In genomic region chr1:73040811-73041210, GRCh38 we compare ENCODE assay signal across 22 cellular contexts.
DNase-seq lines count a peak whose midpoint lies in the region; ATAC-seq and TF ChIP-seq lines count a peak whose summit lies in the region.
"Had no signal": no experiment of that assay in that cellular context is flagged by ENCODE, and none has a peak within 500 bp of the region (broad histone marks: within the 10 kb centered on the region; RNA-seq: fewer than 3 reads in every experiment).

No MANE protein-coding gene starts in this region.

- no peaks in the 10 kb centered on the region for H3K27me3 ChIP-seq in GM23338 (ENCODE audit: insufficient read depth)
- H3K27me3 ChIP-seq in neural progenitor cell: no peaks in the 10 kb centered on the region
- H3K27me3 ChIP-seq in hepatocyte: no peaks in the 10 kb centered on the region
- H3K27me3 ChIP-seq: BE2C; BLaER1 treated with 17β-estradiol and CSF1 and Interleukin-3, amounts not matched to agents 10 nM and 100 nM had no signal

- H3K4me3 ChIP-seq in GM23338 (no peak overlapping the region), neural progenitor cell (no peak overlapping the region), hepatocyte (no peak overlapping the region)
- H3K4me3 ChIP-seq: A549; BLaER1 treated with 17β-estradiol and CSF1 and Interleukin-3, amounts not matched to agents 10 nM and 100 nM; GM23248; HAP-1 had no signal

- no peaks in the 10 kb centered on the region for H3K79me2 ChIP-seq in GM23338 (replicated peaks; ENCODE audit: insufficient read depth)
- no peaks in the 10 kb centered on the region for H3K79me2 ChIP-seq in neural progenitor cell (ENCODE audit: low read depth)
- H3K79me2 ChIP-seq in hepatocyte: no peaks in the 10 kb centered on the region

- no peak for ATAC-seq in GM23338
- no peak for ATAC-seq in HG03442 (IDR thresholded peaks at IDR 0.05; ENCODE audit: unreplicated experiment)
- ATAC-seq in GM19035 (IDR thresholded peaks at IDR 0.05; ENCODE audit: unreplicated experiment): no peak
- ATAC-seq: A549 had no signal

- H3K27ac ChIP-seq in GM23338 (ENCODE audit: low read depth) (no peak overlapping the region; the same call in 1 of the 2 replicates), neural progenitor cell (no peak overlapping the region), hepatocyte (no peak overlapping the region)
- H3K27ac ChIP-seq: A549; BLaER1 treated with 17β-estradiol and CSF1 and Interleukin-3, amounts not matched to agents 10 nM and 100 nM; GM23248 had no signal

- peaks cover 20% of the 10 kb centered on the region; the same call in 1 of the 2 replicates for H3K4me1 ChIP-seq in GM23338 (ENCODE audit: insufficient read depth)
- no peaks in the 10 kb centered on the region for H3K4me1 ChIP-seq in neural progenitor cell
- no peaks in the 10 kb centered on the region for H3K4me1 ChIP-seq in hepatocyte (ENCODE audit: insufficient read depth)
- H3K4me1 ChIP-seq: A549, BE2C had no signal

- peaks cover 12% of the 10 kb centered on the region; the same call in 1 of the 2 replicates for H3K9me2 ChIP-seq in GM23338 (ENCODE audit: insufficient read depth)
- no peaks in the 10 kb centered on the region for H3K9me2 ChIP-seq in hepatocyte (replicated peaks; ENCODE audit: insufficient read depth)

- TF ChIP-seq CTCF in GM23338 (conservative IDR thresholded peaks at IDR 0.05; ENCODE audit: low read depth in 2 of 2): no peak
- TF ChIP-seq CTCF in neural progenitor cell (IDR thresholded peaks at IDR 0.05): no peak
- TF ChIP-seq CTCF in hepatocyte (IDR thresholded peaks at IDR 0.05; ENCODE audit: poor library complexity): no peak

- H3K36me3 Mint-ChIP-seq in GM23338 (ENCODE audit: low read depth): no peaks in the 10 kb centered on the region
- H3K36me3 Mint-ChIP-seq in neural progenitor cell: peaks cover 1% of the 10 kb centered on the region
- H3K36me3 Mint-ChIP-seq: CD14-positive monocyte; CD8-positive, alpha-beta memory T cell had no signal

- H3K4me3 Mint-ChIP-seq in GM23338 (no peak overlapping the region), neural progenitor cell (no peak overlapping the region)
- H3K4me3 Mint-ChIP-seq: CD14-positive monocyte; CD4-positive, alpha-beta T cell; CD8-positive, alpha-beta memory T cell; HFFc6 had no signal

- DNase-seq in GM23338 (ENCODE audit: low spot score) (peak; percentile 50), astrocyte of the hippocampus (ENCODE audit: low read depth, low spot score) (peak; percentile 12), iPS-NIHi11 (ENCODE audit: low spot score) (peak; percentile 6), neural progenitor cell (ENCODE audit: low spot score) (peak; percentile 3), DMS153 (lab: John Stamatoyannopoulos, UW) (no peak), hepatocyte (ENCODE audit: low spot score) (no peak)
- DNase-seq: 8988T; ACHN; AML-193; BE2C; Calu3; CD4-positive, alpha-beta T cell; CD8-positive, alpha-beta memory T cell; DND-41; GM23248; HFFc6 had no signal

- H3K36me3 ChIP-seq in GM23338 (ENCODE audit: insufficient read depth): no peaks in the 10 kb centered on the region
- H3K36me3 ChIP-seq in neural progenitor cell: no peaks in the 10 kb centered on the region
- no peaks in the 10 kb centered on the region for H3K36me3 ChIP-seq in hepatocyte (replicated peaks; ENCODE audit: insufficient read depth, low read depth)
- H3K36me3 ChIP-seq: BE2C; BLaER1 treated with 17β-estradiol and CSF1 and Interleukin-3, amounts not matched to agents 10 nM and 100 nM; HAP-1 had no signal

- H3K27me3 Mint-ChIP-seq in GM23338 (ENCODE audit: insufficient read depth, low read depth, poor library complexity) (no peaks in the 10 kb centered on the region), neural progenitor cell (ENCODE audit: insufficient read depth, low read depth) (peaks cover 4% of the 10 kb centered on the region)
- H3K27me3 Mint-ChIP-seq: CD4-positive, alpha-beta T cell; CD8-positive, alpha-beta memory T cell had no signal

- H3K27ac Mint-ChIP-seq in GM23338 (no peak overlapping the region), neural progenitor cell (peak overlapping the region; percentile 90)
- H3K27ac Mint-ChIP-seq: CD14-positive monocyte; CD4-positive, alpha-beta T cell; CD8-positive, alpha-beta memory T cell; HFFc6 had no signal

- H3F3A ChIP-seq in GM23338 (replicated peaks; ENCODE audit: low read depth) (no peaks in the 10 kb centered on the region), neural progenitor cell (ENCODE audit: low read depth) (no peaks in the 10 kb centered on the region)

- WGBS in hepatocyte (ENCODE audit: low lambda C conversion rate, missing lambda C conversion rate): 89% methylated on average over 1 of the region's 1 CpG

- H3K9ac ChIP-seq in neural progenitor cell: no peak overlapping the region
- H3K9ac ChIP-seq: BLaER1 treated with 17β-estradiol and CSF1 and Interleukin-3, amounts not matched to agents 10 nM and 100 nM; GM23248 had no signal

- H3K9me3 ChIP-seq in neural progenitor cell (ENCODE audit: low read depth) (no peaks in the 10 kb centered on the region), hepatocyte (ENCODE audit: low read depth) (no peaks in the 10 kb centered on the region)
- H3K9me3 ChIP-seq: A549; BE2C; BLaER1 treated with 17β-estradiol and CSF1 and Interleukin-3, amounts not matched to agents 10 nM and 100 nM; HAP-1 had no signal

- H3K4me2 ChIP-seq in GM23338 (no peak overlapping the region), neural progenitor cell (no peak overlapping the region), hepatocyte (no peak overlapping the region)
- H3K4me2 ChIP-seq: A549; BLaER1 treated with 17β-estradiol and CSF1 and Interleukin-3, amounts not matched to agents 10 nM and 100 nM had no signal

- H3K4me1 Mint-ChIP-seq in GM23338 (peaks cover 24% of the 10 kb centered on the region; the same call in 2 of the 3 replicates), neural progenitor cell (peaks cover 24% of the 10 kb centered on the region)
- H3K4me1 Mint-ChIP-seq: CD14-positive monocyte; CD8-positive, alpha-beta memory T cell had no signal

- H4K20me1 ChIP-seq in GM23338 (replicated peaks; ENCODE audit: insufficient read depth): no peaks in the 10 kb centered on the region
- no peaks in the 10 kb centered on the region for H4K20me1 ChIP-seq in neural progenitor cell (ENCODE audit: low read depth)
- H4K20me1 ChIP-seq in hepatocyte (ENCODE audit: insufficient read depth, poor library complexity, severe bottlenecking): no peaks in the 10 kb centered on the region
- H4K20me1 ChIP-seq: BLaER1 treated with 17β-estradiol and CSF1 and Interleukin-3, amounts not matched to agents 10 nM and 100 nM had no signal

- no peak overlapping the region for H2AFZ ChIP-seq in GM23338
- H2AFZ ChIP-seq in neural progenitor cell (replicated peaks): no peak overlapping the region
- no peak overlapping the region for H2AFZ ChIP-seq in hepatocyte
- H2AFZ ChIP-seq: GM23248 had no signal

- H3K9me3 Mint-ChIP-seq in GM23338 (no peaks in the 10 kb centered on the region; the same call in 2 of the 3 replicates), neural progenitor cell (peaks cover 6% of the 10 kb centered on the region)

TF ChIP-seq in GM23338, 12 proteins besides CTCF, POLR2A, EP300 and RAD21 (continues in another document):
- TF ChIP-seq CREB1 (CRISPR knock-in tag; IDR thresholded peaks at IDR 0.05; ENCODE audit: low read depth) (no peak), REST (IDR thresholded peaks at IDR 0.05; ENCODE audit: unreplicated experiment) (no peak), EZH2phosphoT487 (IDR thresholded peaks at IDR 0.05; ENCODE audit: unreplicated experiment) (no peak), JUNB (IDR thresholded peaks at IDR 0.05; ENCODE audit: unreplicated experiment) (no peak), ZNF114 (CRISPR knock-in tag; IDR thresholded peaks at IDR 0.05) (no peak), ZNF331 (CRISPR knock-in tag; IDR thresholded peaks at IDR 0.05; ENCODE audit: low read depth) (no peak), STAT1 (IDR thresholded peaks at IDR 0.05; ENCODE audit: unreplicated experiment) (no peak), NANOG (IDR thresholded peaks at IDR 0.05; ENCODE audit: borderline replicate concordance) (no peak)
- TF ChIP-seq, protein P1, sequence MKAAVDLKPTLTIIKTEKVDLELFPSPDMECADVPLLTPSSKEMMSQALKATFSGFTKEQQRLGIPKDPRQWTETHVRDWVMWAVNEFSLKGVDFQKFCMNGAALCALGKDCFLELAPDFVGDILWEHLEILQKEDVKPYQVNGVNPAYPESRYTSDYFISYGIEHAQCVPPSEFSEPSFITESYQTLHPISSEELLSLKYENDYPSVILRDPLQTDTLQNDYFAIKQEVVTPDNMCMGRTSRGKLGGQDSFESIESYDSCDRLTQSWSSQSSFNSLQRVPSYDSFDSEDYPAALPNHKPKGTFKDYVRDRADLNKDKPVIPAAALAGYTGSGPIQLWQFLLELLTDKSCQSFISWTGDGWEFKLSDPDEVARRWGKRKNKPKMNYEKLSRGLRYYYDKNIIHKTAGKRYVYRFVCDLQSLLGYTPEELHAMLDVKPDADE (IDR thresholded peaks at IDR 0.05): no peak

Comparison
In these comparisons a context has a peak if more than half of its experiments do, and no peak if none do; other contexts are left out.
1. DNase-seq: peak in GM23338 (single experiment), astrocyte of the hippocampus (single experiment), iPS-NIHi11 (single experiment) and neural progenitor cell (single experiment); none in DMS153 (single experiment) and hepatocyte (single experiment).